17 cellular contexts compared by ENCODE assay signal in genomic region chr10:79088613-79089355, GRCh38. TPM values are rescaled to one million over a fixed set of nuclear protein-coding genes. Genes with fewer than 3 reads are reported as not detected.
A peak's percentile ranks its signal among the peaks of the same experiment; 100 is the strongest.
DNase-seq lines count a peak whose midpoint lies in the region; ATAC-seq and TF ChIP-seq lines count a peak whose summit lies in the region.
"Had no signal": no experiment of that assay in that cellular context is flagged by ENCODE, and none has a peak within 500 bp of the region (broad histone marks: within the 10 kb centered on the region; RNA-seq: fewer than 3 reads in every experiment).

No MANE protein-coding gene starts in this region.

- TF ChIP-seq POLR2A in body of pancreas (IDR thresholded peaks at IDR 0.05): no peak
- TF ChIP-seq POLR2A in suprapubic skin (IDR thresholded peaks at IDR 0.05): no peak
- TF ChIP-seq POLR2A in erythroblast (IDR thresholded peaks at IDR 0.05; ENCODE audit: low read length): no peak

- no peak for DNase-seq in body of pancreas
- DNase-seq in suprapubic skin (ENCODE audit: low spot score in 2 of 2): no peak
- no peak for DNase-seq in head of caudate nucleus
- DNase-seq in erythroblast (lab: John Stamatoyannopoulos, UW): no peak
- DNase-seq: activated effector memory CD4-positive, alpha-beta T cell treated with Interleukin-2 at 50 U/mL for 16 hours; activated naive CD8-positive, alpha-beta T cell treated with anti-CD3 and anti-CD28 coated beads, Interleukin-2, amount 50 U/mL, for 24 hours; brain microvascular endothelial cell; CD4-positive, alpha-beta memory T cell; midbrain; NCI-H1436 treated with DMSO at 0.1 percent for 48 hours; NCI-H524 treated with DMSO at 0.1 percent for 48 hours; stimulated activated CD4-positive, alpha-beta T cell treated with anti-CD3 and anti-CD28 coated beads, Interleukin-4, amount 100 ng/mL, for 24 hours had no signal

- ATAC-seq in body of pancreas (no peak), GM21737 (IDR thresholded peaks at IDR 0.05; ENCODE audit: unreplicated experiment) (no peak)
- ATAC-seq: activated naive CD8-positive, alpha-beta T cell treated with anti-CD3 and anti-CD28 coated beads, Interleukin-2, amount 50 U/mL, for 24 hours had no signal

- POLR2A ChIA-PET in HEK293 (lab: Yijun Ruan, JAX): no interaction called here

- CTCF ChIA-PET in HEK293 (lab: Yijun Ruan, JAX): interaction anchor here (1.4 kb wide), 1 partner anchor 106 kb away, joined by 4 read pairs; no protein-coding TSS in a partner anchor

- H3K36me3 ChIP-seq in HEK293 (ENCODE audit: control insufficient read depth in 2 of 2, insufficient read depth in 1 of 2, low read length in 2 of 2) (no peaks in the 10 kb centered on the region), body of pancreas (replicated peaks in 1 of 2; ENCODE audit: insufficient read depth in 1 of 2, low read depth in 2 of 2) (no peaks in the 10 kb centered on the region), mucosa of rectum (ENCODE audit: control insufficient read depth in 2 of 2, insufficient read depth in 2 of 2, low read length in 2 of 2) (peaks cover 0 to 5% of the 10 kb centered on the region in 2 donors), suprapubic skin (no peaks in the 10 kb centered on the region)
- H3K36me3 ChIP-seq: brain microvascular endothelial cell, left lung had no signal

- H3K4me3 ChIP-seq in HEK293 (ENCODE audit: low read depth, low read length) (no peak overlapping the region), body of pancreas (no peak overlapping the region), mucosa of rectum (ENCODE audit: low read length in 2 of 2) (no peak overlapping the region), suprapubic skin (no peak overlapping the region)
- H3K4me3 ChIP-seq: coronary artery, left lung had no signal

- peaks cover 7% of the 10 kb centered on the region; the same call in 1 of the 2 replicates for H3K4me1 ChIP-seq in HEK293 (ENCODE audit: control insufficient read depth, insufficient read depth, low read length)
- H3K4me1 ChIP-seq in body of pancreas: peaks cover 81% of the 10 kb centered on the region
- H3K4me1 ChIP-seq in mucosa of rectum (ENCODE audit: control insufficient read depth in 2 of 2, insufficient read depth in 2 of 2, low read length in 2 of 2): peaks cover 70 to 81% of the 10 kb centered on the region in 2 donors
- peaks cover 96% of the 10 kb centered on the region for H3K4me1 ChIP-seq in suprapubic skin

- TF ChIP-seq CTCF in HEK293 (tag by site-specific recombination; IDR thresholded peaks at IDR 0.05) (no peak), body of pancreas (IDR thresholded peaks at IDR 0.05) (no peak), suprapubic skin (IDR thresholded peaks at IDR 0.05) (no peak)

- H3K9me3 ChIP-seq in HEK293 (ENCODE audit: control insufficient read depth, insufficient read depth, low read depth, low read length) (no peaks in the 10 kb centered on the region), body of pancreas (no peaks in the 10 kb centered on the region), mucosa of rectum (ENCODE audit: control insufficient read depth in 2 of 2, low read length in 2 of 2) (no peaks in the 10 kb centered on the region), suprapubic skin (no peaks in the 10 kb centered on the region)
- H3K9me3 ChIP-seq: left lung had no signal

- H3K27me3 ChIP-seq in body of pancreas (no peaks in the 10 kb centered on the region), mucosa of rectum (ENCODE audit: control insufficient read depth in 2 of 2, insufficient read depth in 2 of 2, low read length in 2 of 2) (no peaks in the 10 kb centered on the region), suprapubic skin (no peaks in the 10 kb centered on the region)
- H3K27me3 ChIP-seq: brain microvascular endothelial cell, left lung had no signal

- no peak overlapping the region for H3K9ac ChIP-seq in mucosa of rectum (ENCODE audit: low read depth in 1 of 2, low read length in 2 of 2)

- 75 to 85% methylated on average over 4 to 15 of the region's 15 CpGs for WGBS in body of pancreas, 2 donors
- 71% methylated on average over 12 of the region's 15 CpGs for WGBS in suprapubic skin

- intact Hi-C loops in body of pancreas (cut with DNase I): no loop called here
- intact Hi-C loops in head of caudate nucleus (cut with DNase I): no loop called here

- TF ChIP-seq EP300 in suprapubic skin (IDR thresholded peaks at IDR 0.05): no peak

- no peak overlapping the region for H3K27ac ChIP-seq in HEK293 (ENCODE audit: extremely low read depth, low read depth, low read length)
- H3K27ac ChIP-seq in body of pancreas: peak overlapping the region; percentile 12 to 61 (median 59)
- peak overlapping the region; percentile 57 to 63 for H3K27ac ChIP-seq in mucosa of rectum (ENCODE audit: low read depth in 2 of 2, low read length in 2 of 2)
- peak overlapping the region; percentile 71 for H3K27ac ChIP-seq in suprapubic skin
- H3K27ac ChIP-seq: brain microvascular endothelial cell had no signal

TF ChIP-seq in HEK293, 187 proteins besides CTCF, POLR2A, EP300 and RAD21 (continues in another document):
- TF ChIP-seq ZBTB1 (tag by site-specific recombination; IDR thresholded peaks at IDR 0.05) (no peak), ZNF692 (tag by site-specific recombination; IDR thresholded peaks at IDR 0.05) (0 out of 2 replicates have a peak, but pooled peaks have one; percentile 34), ZNF10 (tag by site-specific recombination; IDR thresholded peaks at IDR 0.05) (no peak), ZNF239 (tag by site-specific recombination; IDR thresholded peaks at IDR 0.05) (no peak), BCL11B (tag by site-specific recombination; IDR thresholded peaks at IDR 0.05; ENCODE audit: low read depth) (no peak), ZNF2 (tag by site-specific recombination; IDR thresholded peaks at IDR 0.05) (no peak), ZNF416 (tag by site-specific recombination; IDR thresholded peaks at IDR 0.05) (no peak), ZNF16 (tag by site-specific recombination; IDR thresholded peaks at IDR 0.05; ENCODE audit: low read depth) (no peak), ZNF600 (tag by site-specific recombination; IDR thresholded peaks at IDR 0.05) (no peak), HOXC10 (CRISPR knock-in tag; IDR thresholded peaks at IDR 0.05) (no peak), ZNF473 (tag by site-specific recombination; IDR thresholded peaks at IDR 0.05) (no peak), ZNF670 (tag by site-specific recombination; IDR thresholded peaks at IDR 0.05; ENCODE audit: low read depth) (no peak), ZNF623 (tag by site-specific recombination; IDR thresholded peaks at IDR 0.05) (no peak), AEBP2 (tag by site-specific recombination; IDR thresholded peaks at IDR 0.05; ENCODE audit: borderline replicate concordance) (no peak), ZNF391 (tag by site-specific recombination; IDR thresholded peaks at IDR 0.05; ENCODE audit: borderline replicate concordance, low read depth) (no peak), ZNF558 (tag by site-specific recombination; IDR thresholded peaks at IDR 0.05) (no peak), ZNF302 (tag by site-specific recombination; IDR thresholded peaks at IDR 0.05; ENCODE audit: low read depth) (no peak), MYNN (tag by site-specific recombination; IDR thresholded peaks at IDR 0.05; ENCODE audit: borderline replicate concordance) (no peak), TRIM28 (IDR thresholded peaks at IDR 0.05; ENCODE audit: borderline replicate concordance, low read length) (no peak), KLF8 (tag by site-specific recombination; IDR thresholded peaks at IDR 0.05) (no peak), ZNF837 (tag by site-specific recombination; IDR thresholded peaks at IDR 0.05) (no peak), SCRT2 (tag by site-specific recombination; IDR thresholded peaks at IDR 0.05) (0 out of 2 replicates have a peak, but pooled peaks have one; percentile 20), ZNF18 (tag by site-specific recombination; IDR thresholded peaks at IDR 0.05) (no peak)

RNA-seq across cellular contexts. Expression of gene ZMIZ1, which starts 20.0 kb away (rescaled TPM):
- total RNA-seq in body of pancreas: 10 to 100 TPM; 27.2 to 42.2 TPM
- 100 to 1,000 TPM in 1 of 4 donors, 10 to 100 TPM in 3; 71.9 to 104 (median 79.5) TPM for total RNA-seq in suprapubic skin
